Comparison of ENCODE assay signal across 8 cellular contexts in genomic region chr2:3558205-3559014, GRCh38. TPM values are rescaled to one million over a fixed set of nuclear protein-coding genes. Genes with fewer than 3 reads are reported as not detected.
DNase-seq lines count a peak whose midpoint lies in the region; ATAC-seq, FAIRE-seq and TF ChIP-seq lines count a peak whose summit lies in the region.

Gene RNASEH1, minus strand, starts transcription at chr2:3558333. Its CDS starts 73 bp downstream, at chr2:3558260.

- H3K9me3 ChIP-seq in kidney (ENCODE audit: control insufficient read depth in 1 of 2, low read length in 2 of 2) = no peaks in the 10 kb centered on the region

- H3K9me3 Mint-ChIP-seq in activated CD4-positive, alpha-beta T cell treated with anti-CD3 and anti-CD28 coated beads for 36 hours (ENCODE audit: low read depth) = no peaks in the 10 kb centered on the region

- peak within 1 kb of the TSS; percentile 74 to 88 for H3K27ac ChIP-seq in kidney (ENCODE audit: low read depth in 2 of 2, low read length in 2 of 2)

- POLR2A ChIA-PET in activated CD4-positive, alpha-beta T cell treated with anti-CD3 and anti-CD28 coated beads for 36 hours (lab: Charles Lee) = interaction anchor here (0.5 to 2.0 kb wide), 11 partner anchors 15 to 193 kb away, joined by 3 to 22 read pairs (median 6); partner anchors contain the start of genes EIPR1 and RPS7

- H3K4me3 ChIP-seq in choroid plexus epithelial cell (ENCODE audit: low read depth, low read length) (peak within 1 kb of the TSS; percentile 93), kidney (ENCODE audit: low read length in 2 of 2) (peak within 1 kb of the TSS; percentile 88 to 95)

- H3K4me1 Mint-ChIP-seq in activated CD4-positive, alpha-beta T cell treated with anti-CD3 and anti-CD28 coated beads for 36 hours = peaks cover 34% of the 10 kb centered on the region

- peaks cover 52% of the 10 kb centered on the region for H3K36me3 Mint-ChIP-seq in activated CD4-positive, alpha-beta T cell treated with anti-CD3 and anti-CD28 coated beads for 36 hours (ENCODE audit: low read depth)

- peak; percentile 52 for FAIRE-seq in kidney (lab: Jason Lieb, UNC)

- H3K36me3 ChIP-seq in kidney (ENCODE audit: control insufficient read depth in 1 of 2, insufficient read depth in 2 of 2, low read length in 2 of 2) = peaks cover 8 to 18% of the 10 kb centered on the region in 2 donors

- peak within 1 kb of the TSS; percentile 91 for H3K4me3 Mint-ChIP-seq in activated CD4-positive, alpha-beta T cell treated with anti-CD3 and anti-CD28 coated beads for 36 hours

- peak within 1 kb of the TSS; percentile 96 for H3K27ac Mint-ChIP-seq in activated CD4-positive, alpha-beta T cell treated with anti-CD3 and anti-CD28 coated beads for 36 hours

- DNase-seq in Ammon's horn (ENCODE audit: low spot score) (peak; percentile 97), GM19238 (ENCODE audit: insufficient read length, low spot score) (peak; percentile 97), NCI-H524 (lab: John Stamatoyannopoulos, UW) (peak; percentile 97 to 99), choroid plexus epithelial cell (ENCODE audit: low read depth) (peak; percentile 99), kidney (peak; percentile 99)
- peak; percentile 99 for DNase-seq in activated CD4-positive, alpha-beta T cell treated with anti-CD3 and anti-CD28 coated beads for 36 hours
- peak; percentile 99 for DNase-seq in stimulated activated CD4-positive, alpha-beta T cell treated with anti-CD3 and anti-CD28 coated beads, Interleukin-15, amount 100 ng/mL, for 24 hours

- ATAC-seq in HG03442 (IDR thresholded peaks at IDR 0.05; ENCODE audit: unreplicated experiment) = peak; percentile 91
- ATAC-seq in activated CD4-positive, alpha-beta T cell treated with anti-CD3 and anti-CD28 coated beads for 36 hours = peak; percentile 99

- no peaks in the 10 kb centered on the region for H3K27me3 Mint-ChIP-seq in activated CD4-positive, alpha-beta T cell treated with anti-CD3 and anti-CD28 coated beads for 36 hours

- TF ChIP-seq CTCF in choroid plexus epithelial cell (conservative IDR thresholded peaks at IDR 0.05; ENCODE audit: low read depth, low read length) (no peak), kidney (IDR thresholded peaks at IDR 0.05; ENCODE audit: borderline replicate concordance, extremely low read depth, insufficient read depth) (no peak)

- intact Hi-C loops in activated CD4-positive, alpha-beta T cell treated with anti-CD3 and anti-CD28 coated beads for 36 hours (cut with DNase I, micrococcal nuclease) = loop anchor here (1.0 kb wide), 6 partner anchors 17 to 945 kb away; partner anchors contain the start of genes ADI1 (in 2 of the 2), EIPR1 (in 2 of the 2) and RPS7 (in 2 of the 2)
- intact Hi-C loops in kidney (cut with DNase I) = no loop called here

- H3K9ac ChIP-seq in kidney (ENCODE audit: low read length in 2 of 2) = peak within 1 kb of the TSS; percentile 63 to 98

- H3K4me1 ChIP-seq in kidney (ENCODE audit: control insufficient read depth in 1 of 2, insufficient read depth in 1 of 2, low read depth in 1 of 2, low read length in 2 of 2) = peaks cover 0 to 4% of the 10 kb centered on the region in 2 donors

- CTCF ChIA-PET in activated CD4-positive, alpha-beta T cell treated with anti-CD3 and anti-CD28 coated beads for 36 hours (lab: Charles Lee) = interaction anchor here (0.8 to 1.3 kb wide), 6 partner anchors 15 to 116 kb away, joined by 3 to 5 read pairs (median 3); no protein-coding TSS in a partner anchor

RNA-seq across cellular contexts. Expression of gene RNASEH1, which starts in this region (rescaled TPM):
- total RNA-seq in activated CD4-positive, alpha-beta T cell treated with anti-CD3 and anti-CD28 coated beads for 36 hours = 10 to 100 TPM; 14.6 to 24.0 TPM
- 21.1 TPM for total RNA-seq in kidney
- polyA plus RNA-seq in kidney (ENCODE audit: insufficient read depth, low read depth, low replicate concordance) = 6.8 TPM

Comparison
In these comparisons a context has a peak if more than half of its experiments do, and no peak if none do; other contexts are left out.
1. Peak in every context shown above with its lines: DNase-seq, ATAC-seq, H3K4me3 ChIP-seq and H3K27ac ChIP-seq.